16 cellular contexts compared by ENCODE assay signal in genomic region chr17:21208352-21208751, GRCh38. TPM values are rescaled to one million over a fixed set of nuclear protein-coding genes. Genes with fewer than 3 reads are reported as not detected.
A peak's percentile ranks its signal among the peaks of the same experiment; 100 is the strongest.
DNase-seq lines count a peak whose midpoint lies in the region; TF ChIP-seq lines count a peak whose summit lies in the region.
"Had no signal": no experiment of that assay in that cellular context is flagged by ENCODE, and none has a peak within 500 bp of the region (broad histone marks: within the 10 kb centered on the region; RNA-seq: fewer than 3 reads in every experiment).

No MANE protein-coding gene starts in this region.

- no TSS peak for BruUV-seq in mammary epithelial cell (replicated peaks; lab: Mats Ljungman, UMichigan)

- no peak overlapping the region for H3K4me3 ChIP-seq in BLaER1 treated with 17β-estradiol and CSF1 and Interleukin-3, amounts not matched to agents 10 nM and 100 nM
- no peak overlapping the region for H3K4me3 ChIP-seq in GM23248
- no peak overlapping the region for H3K4me3 ChIP-seq in mammary epithelial cell (replicated peaks in 1 of 3; ENCODE audit: insufficient read depth in 1 of 3, low read depth in 2 of 3, low read length in 3 of 3)
- H3K4me3 ChIP-seq in stomach = no peak overlapping the region

- H2AFZ ChIP-seq in GM23248 (no peak overlapping the region), mammary epithelial cell (ENCODE audit: low read depth, low read length) (no peak overlapping the region)

- peaks cover 42 to 54% (median 50%) of the 10 kb centered on the region in 10 experiments for H3K4me1 ChIP-seq in BLaER1 treated with 17β-estradiol and CSF1 and Interleukin-3, amounts not matched to agents 10 nM and 100 nM
- H3K4me1 ChIP-seq in GM23248 (ENCODE audit: insufficient read depth) (peaks cover 33% of the 10 kb centered on the region), mammary epithelial cell (ENCODE audit: insufficient read depth, low read length) (peaks cover 26% of the 10 kb centered on the region), stomach (peaks cover 44 to 82% (median 69%) of the 10 kb centered on the region in 4 donors)

- DNase-seq in GM23248 (no peak), mammary epithelial cell (no peak), stomach (peak; percentile 44), DMS153 (lab: John Stamatoyannopoulos, UW) (no peak), NCI-H2196 (lab: John Stamatoyannopoulos, UW; ENCODE audit: unreplicated experiment) (no peak), DMS53 treated with DMSO at 0.1 percent for 48 hours (lab: John Stamatoyannopoulos, UW; ENCODE audit: unreplicated experiment) (no peak)
- DNase-seq: CD8-positive, alpha-beta memory T cell; DND-41; HCEC 1CT; NCI-H1417 treated with DMSO at 0.1 percent for 48 hours; NCI-H1930; NCI-H2171; NCI-H82; PC-3 had no signal

- dilution Hi-C loops in mammary epithelial cell (cut with HindIII; ENCODE audit: low sequenced_read_pairs) = no loop called here

- in situ Hi-C loops in GM23248 (cut with MboI) = no loop called here
- in situ Hi-C loops in mammary epithelial cell (cut with MboI; ENCODE audit: low sequenced_read_pairs in 2 of 2) = no loop called here

- TF ChIP-seq CTCF in mammary epithelial cell (conservative IDR thresholded peaks at IDR 0.05 in 1 of 2, IDR thresholded peaks at IDR 0.05 in 1 of 2; ENCODE audit: extremely low read depth in 1 of 2, insufficient read depth in 1 of 2, low read depth in 1 of 2, low read length in 2 of 2) (no peak), stomach (IDR thresholded peaks at IDR 0.05) (no peak)

- intact Hi-C loops in mammary epithelial cell (cut with micrococcal nuclease) = no loop called here
- intact Hi-C loops in stomach (cut with DNase I; ENCODE audit: low total_unique reads) = no loop called here

- H3K36me3 ChIP-seq in BLaER1 treated with 17β-estradiol and CSF1 and Interleukin-3, amounts not matched to agents 10 nM and 100 nM = peaks cover 58 to 87% (median 75%) of the 10 kb centered on the region in 11 experiments
- H3K36me3 ChIP-seq in GM23248 (ENCODE audit: low read depth) (peaks cover 6% of the 10 kb centered on the region; the same call in 1 of the 2 replicates), mammary epithelial cell (ENCODE audit: insufficient read depth, low read length) (peaks cover 3% of the 10 kb centered on the region), stomach (peaks cover 4 to 47% (median 45%) of the 10 kb centered on the region in 4 donors)

- no peaks in the 10 kb centered on the region for H3K27me3 ChIP-seq in BLaER1 treated with 17β-estradiol and CSF1 and Interleukin-3, amounts not matched to agents 10 nM and 100 nM
- H3K27me3 ChIP-seq in GM23248 (replicated peaks; ENCODE audit: insufficient read depth) (no peaks in the 10 kb centered on the region), mammary epithelial cell (ENCODE audit: insufficient read depth, low read length) (no peaks in the 10 kb centered on the region), stomach (no peaks in the 10 kb centered on the region)

- TF ChIP-seq POLR2A in stomach (IDR thresholded peaks at IDR 0.05) = no peak

- H3K4me2 ChIP-seq in BLaER1 treated with 17β-estradiol and CSF1 and Interleukin-3, amounts not matched to agents 10 nM and 100 nM = peak overlapping the region in 9 of 11 experiments; percentile 2 to 55 (median 30); a peak in 14 of 22 replicates
- no peak overlapping the region for H3K4me2 ChIP-seq in GM23248 (ENCODE audit: unreplicated experiment)
- H3K4me2 ChIP-seq in mammary epithelial cell (ENCODE audit: insufficient read depth, low read depth, low read length) = no peak overlapping the region

- H3K27ac ChIP-seq in BLaER1 treated with 17β-estradiol and CSF1 and Interleukin-3, amounts not matched to agents 10 nM and 100 nM = peak overlapping the region in 1 of 11 experiments; percentile 16; a peak in 2 of 22 replicates
- H3K27ac ChIP-seq in GM23248 (peak overlapping the region; percentile 56; the same call in 1 of the 2 replicates), mammary epithelial cell (ENCODE audit: insufficient read depth, low read depth, low read length) (peak overlapping the region; percentile 11), stomach (peak overlapping the region in 1 of 5 donors; percentile 31)
- H3K27ac ChIP-seq: HL-60 had no signal

- 75 to 83% methylated on average over 7 of the region's 7 CpGs for WGBS in GM23248 (ENCODE audit: low coverage in 1 of 2, low lambda C conversion rate in 2 of 2, missing lambda C conversion rate in 2 of 2), 2 experiments
- 11% methylated on average over 7 of the region's 7 CpGs for WGBS in mammary epithelial cell (ENCODE audit: low coverage, missing lambda C conversion rate)
- 59 to 69% (median 65%) methylated on average over 7 of the region's 7 CpGs for WGBS in stomach, 5 donors

- H4K20me1 ChIP-seq in BLaER1 treated with 17β-estradiol and CSF1 and Interleukin-3, amounts not matched to agents 10 nM and 100 nM = peaks cover 97 to 100% (median 100%) of the 10 kb centered on the region in 11 experiments
- peaks cover 5% of the 10 kb centered on the region; the same call in 1 of the 2 replicates for H4K20me1 ChIP-seq in GM23248 (ENCODE audit: insufficient read depth)
- no peaks in the 10 kb centered on the region for H4K20me1 ChIP-seq in mammary epithelial cell (ENCODE audit: insufficient read depth, low read length)

- peaks cover 100% of the 10 kb centered on the region for H3K79me2 ChIP-seq in GM23248 (ENCODE audit: insufficient read depth)
- peaks cover 95% of the 10 kb centered on the region for H3K79me2 ChIP-seq in mammary epithelial cell (ENCODE audit: insufficient read depth, low read length)

- H3F3A ChIP-seq in GM23248 (ENCODE audit: insufficient read depth) = peaks cover 13% of the 10 kb centered on the region

- no peak for TF ChIP-seq EP300 in stomach (IDR thresholded peaks at IDR 0.05)

- no peaks in the 10 kb centered on the region; a peak in 1 of 22 replicates for H3K9me3 ChIP-seq in BLaER1 treated with 17β-estradiol and CSF1 and Interleukin-3, amounts not matched to agents 10 nM and 100 nM (replicated peaks in 1 of 11)
- no peaks in the 10 kb centered on the region for H3K9me3 ChIP-seq in GM23248 (ENCODE audit: low read depth)
- H3K9me3 ChIP-seq in mammary epithelial cell (replicated peaks; ENCODE audit: insufficient read depth, low read length) = no peaks in the 10 kb centered on the region
- H3K9me3 ChIP-seq in stomach = no peaks in the 10 kb centered on the region

- CTCF ChIA-PET in mammary epithelial cell (lab: Charles Lee; ENCODE audit: low non-redundant PET) = no interaction called here

- H3K9ac ChIP-seq in BLaER1 treated with 17β-estradiol and CSF1 and Interleukin-3, amounts not matched to agents 10 nM and 100 nM = peak overlapping the region in 4 of 11 experiments; percentile 10 to 22 (median 20); a peak in 3 of 22 replicates
- H3K9ac ChIP-seq in GM23248 (no peak overlapping the region), mammary epithelial cell (ENCODE audit: insufficient read depth, low read length) (no peak overlapping the region)

- H3K9me2 ChIP-seq in GM23248 (ENCODE audit: insufficient read depth) = no peaks in the 10 kb centered on the region

RNA-seq across cellular contexts. Expression of gene TMEM11, which starts 5.6 kb away (rescaled TPM):
- 18.2 and 29.4 TPM in 2 replicates for total RNA-seq in GM23248 (2014; rRNA removed; shearing (Covaris generic))
- polyA plus RNA-seq in GM23248 (2016; fragmentation: Nextera tagmentation; extraction: Ambion mirVana) = 66.5 and 66.9 TPM in 2 replicates
- 10 to 100 TPM; 17.2 to 35.7 TPM for total RNA-seq in mammary epithelial cell
- 61.2 TPM for polyA plus RNA-seq in mammary epithelial cell
- polyA minus RNA-seq in mammary epithelial cell = 56.2 TPM
- total RNA-seq in stomach = 10 to 100 TPM in 1 of 5 donors, 1 to 10 TPM in 3, under 1 TPM in 1; 0.87 to 17.7 (median 2.3) TPM
- 10 to 100 TPM; 23.8 to 30.8 (median 25.0) TPM for polyA plus RNA-seq in stomach

RNA-seq across cellular contexts. Expression of gene NATD1, which starts 44.9 kb away (rescaled TPM):
- 5.0 and 9.6 TPM in 2 replicates for total RNA-seq in GM23248 (2014; rRNA removed; shearing (Covaris generic))
- polyA plus RNA-seq in GM23248 (2016; fragmentation: Nextera tagmentation; extraction: Ambion mirVana) (3.6 and 4.0 TPM in 2 replicates), mammary epithelial cell (2.8 TPM), stomach (1 to 10 TPM; 2.2 to 6.7 (median 4.9) TPM)
- total RNA-seq in mammary epithelial cell (10 to 100 TPM in 1 of 2 donors, 1 to 10 TPM in 1; 6.1 to 10.8 TPM), stomach (1 to 10 TPM; 2.2 to 9.0 (median 3.8) TPM)
- 4.4 TPM for polyA minus RNA-seq in mammary epithelial cell

Comparison
In these comparisons a context has a peak if more than half of its experiments do, and no peak if none do; other contexts are left out.
1. H3K4me2 ChIP-seq: peak in BLaER1 treated with 17β-estradiol and CSF1 and Interleukin-3, amounts not matched to agents 10 nM and 100 nM (9 of 11); none in GM23248 (single experiment) and mammary epithelial cell (single experiment).